In the genomic region with DNA sequence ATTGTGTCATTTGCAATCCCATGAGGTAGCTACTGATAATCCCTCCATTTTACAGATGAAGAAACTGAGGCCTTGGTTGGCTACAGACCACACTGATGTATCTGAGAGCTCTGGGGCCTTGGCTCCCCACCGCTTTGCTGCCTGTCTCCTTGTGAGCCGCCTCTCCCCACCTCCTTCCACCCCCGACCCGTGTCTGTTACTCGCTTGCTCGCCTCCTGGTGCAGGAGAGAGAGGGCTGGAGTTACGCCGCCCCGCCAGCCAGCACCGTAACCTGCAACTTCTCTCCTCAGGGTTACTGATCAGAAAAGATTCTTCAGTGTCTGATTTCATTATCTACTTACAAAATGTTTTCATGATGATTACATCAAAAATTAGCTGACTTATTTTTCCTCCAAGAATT, we compare ENCODE assay signal across 20 cellular contexts.
"Had no signal": no experiment of that assay in that cellular context is flagged by ENCODE, and none has a peak within 500 bp of the region (broad histone marks: within the 10 kb centered on the region; RNA-seq: fewer than 3 reads in every experiment).

No MANE protein-coding gene starts in this region.

- H3K4me3 ChIP-seq: lung, sigmoid colon, thyroid gland, upper lobe of right lung had no signal

- H3K4me1 ChIP-seq: parathyroid adenoma, upper lobe of right lung had no signal

- H3K4me3 Mint-ChIP-seq: activated B cell treated with CpG ODN at 0.5 μM for 24 hours; activated CD4-positive, alpha-beta memory T cell treated with anti-CD3 and anti-CD28 coated beads for 36 hours; activated CD4-positive, alpha-beta T cell treated with anti-CD3 and anti-CD28 coated beads for 36 hours; activated naive CD8-positive, alpha-beta T cell treated with anti-CD3 and anti-CD28 coated beads, Interleukin-2, amount 50 U/mL, for 24 hours; naive B cell; T-helper 1 cell treated with Interleukin-12 subunit alpha and Interleukin-12 subunit beta and Interleukin-4 antibody, amounts not matched to agents 30 μg/mL and 1 μg/mL, for 36 hours had no signal

- H3K36me3 ChIP-seq: neutrophil, thyroid gland, upper lobe of right lung had no signal

- H3K9me3 Mint-ChIP-seq: activated CD4-positive, alpha-beta memory T cell treated with anti-CD3 and anti-CD28 coated beads for 36 hours; activated naive CD8-positive, alpha-beta T cell treated with anti-CD3 and anti-CD28 coated beads, Interleukin-2, amount 50 U/mL, for 24 hours; T-helper 1 cell treated with Interleukin-12 subunit alpha and Interleukin-12 subunit beta and Interleukin-4 antibody, amounts not matched to agents 30 μg/mL and 1 μg/mL, for 36 hours had no signal

- H3K9me3 ChIP-seq: neutrophil, sigmoid colon, thyroid gland, upper lobe of right lung had no signal

- H3K27ac Mint-ChIP-seq: activated B cell treated with CpG ODN at 0.5 μM for 24 hours; activated CD4-positive, alpha-beta memory T cell treated with anti-CD3 and anti-CD28 coated beads for 36 hours; activated CD4-positive, alpha-beta T cell treated with anti-CD3 and anti-CD28 coated beads for 36 hours; activated naive CD8-positive, alpha-beta T cell treated with anti-CD3 and anti-CD28 coated beads, Interleukin-2, amount 50 U/mL, for 24 hours; naive B cell; T-helper 1 cell treated with Interleukin-12 subunit alpha and Interleukin-12 subunit beta and Interleukin-4 antibody, amounts not matched to agents 30 μg/mL and 1 μg/mL, for 36 hours had no signal

- H3K27me3 ChIP-seq: sigmoid colon, thyroid gland, upper lobe of right lung had no signal

- ATAC-seq: activated CD4-positive, alpha-beta T cell treated with anti-CD3 and anti-CD28 coated beads for 36 hours; activated naive CD8-positive, alpha-beta T cell treated with anti-CD3 and anti-CD28 coated beads, Interleukin-2, amount 50 U/mL, for 24 hours; left colon; upper lobe of right lung had no signal

- H3K27me3 Mint-ChIP-seq: activated CD4-positive, alpha-beta memory T cell treated with anti-CD3 and anti-CD28 coated beads for 36 hours; activated CD4-positive, alpha-beta T cell treated with anti-CD3 and anti-CD28 coated beads for 36 hours; activated naive CD8-positive, alpha-beta T cell treated with anti-CD3 and anti-CD28 coated beads, Interleukin-2, amount 50 U/mL, for 24 hours; naive B cell had no signal

- H3K27ac ChIP-seq: epithelial cell of prostate, neutrophil, parathyroid adenoma, sigmoid colon, thyroid gland, upper lobe of right lung had no signal

- DNase-seq: activated B cell treated with CpG ODN at 0.5 μM for 24 hours; activated CD4-positive, alpha-beta memory T cell treated with anti-CD3 and anti-CD28 coated beads for 36 hours; activated CD4-positive, alpha-beta T cell treated with anti-CD3 and anti-CD28 coated beads for 36 hours; activated gamma-delta T cell; activated naive CD4-positive, alpha-beta T cell treated with anti-CD3 and anti-CD28 coated beads, Interleukin-2, amount 50 U/mL, for 16 hours; activated naive CD8-positive, alpha-beta T cell treated with anti-CD3 and anti-CD28 coated beads, Interleukin-2, amount 50 U/mL, for 24 hours; activated T-cell treated with anti-CD3 and anti-CD28 coated beads for 4 hours; left colon; naive B cell; sigmoid colon; stimulated activated CD4-positive, alpha-beta T cell treated with anti-CD3 and anti-CD28 coated beads, Interleukin-2, amount 100 ng/mL, for 48 hours; stimulated activated CD8-positive, alpha-beta memory T cell treated with anti-CD3 and anti-CD28 coated beads, Interleukin-4, amount 100 ng/mL, for 48 hours; stimulated activated naive CD4-positive, alpha-beta T cell treated with Interleukin-2 at 50 U/mL for 16 hours; thyroid gland; upper lobe of right lung had no signal
